1 cellular context compared by ENCODE assay signal in the genomic region with DNA sequence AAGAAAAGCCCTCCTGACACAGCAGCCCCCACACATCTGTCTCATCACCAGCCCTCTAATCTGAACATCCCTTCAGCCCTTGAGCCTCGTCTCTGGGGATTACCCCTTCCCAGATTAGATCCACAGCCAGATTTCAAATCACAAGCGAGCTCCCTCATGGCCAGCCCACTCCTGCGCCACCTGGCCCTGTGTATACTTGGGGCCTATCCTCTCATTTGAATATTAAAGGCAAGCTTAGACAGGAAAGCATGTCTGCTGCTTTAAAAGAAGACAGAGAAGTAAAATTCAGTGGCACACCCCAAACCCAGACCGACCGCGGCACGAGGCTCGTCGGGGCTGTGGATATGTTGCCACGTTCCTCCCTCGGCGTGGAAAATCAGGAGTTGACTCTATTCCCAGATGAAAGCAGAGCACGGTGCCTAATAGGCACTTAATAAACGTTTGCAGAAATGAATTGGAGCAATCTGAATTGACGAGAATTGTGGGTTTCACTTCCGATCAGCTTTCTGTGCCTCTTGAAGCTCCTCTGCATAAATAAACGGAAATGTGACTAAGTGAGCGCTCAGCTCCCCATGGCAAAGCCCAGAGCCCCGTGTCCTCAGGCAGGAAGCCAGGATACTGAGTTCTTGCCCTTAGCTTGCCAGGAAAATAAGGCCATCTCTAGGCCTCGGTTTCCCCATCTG.
TF ChIP-seq lines count a peak whose summit lies in the region.

No MANE protein-coding gene starts in this region.

TF ChIP-seq in SK-N-SH, 30 proteins besides CTCF, POLR2A, EP300 and RAD21 (continued from another document):
- TF ChIP-seq, protein P1, sequence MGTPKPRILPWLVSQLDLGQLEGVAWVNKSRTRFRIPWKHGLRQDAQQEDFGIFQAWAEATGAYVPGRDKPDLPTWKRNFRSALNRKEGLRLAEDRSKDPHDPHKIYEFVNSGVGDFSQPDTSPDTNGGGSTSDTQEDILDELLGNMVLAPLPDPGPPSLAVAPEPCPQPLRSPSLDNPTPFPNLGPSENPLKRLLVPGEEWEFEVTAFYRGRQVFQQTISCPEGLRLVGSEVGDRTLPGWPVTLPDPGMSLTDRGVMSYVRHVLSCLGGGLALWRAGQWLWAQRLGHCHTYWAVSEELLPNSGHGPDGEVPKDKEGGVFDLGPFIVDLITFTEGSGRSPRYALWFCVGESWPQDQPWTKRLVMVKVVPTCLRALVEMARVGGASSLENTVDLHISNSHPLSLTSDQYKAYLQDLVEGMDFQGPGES (IDR thresholded peaks at IDR 0.05; ENCODE audit: low read depth, low read length): no peak
- TF ChIP-seq EZH2phosphoT487 (IDR thresholded peaks at IDR 0.05; ENCODE audit: borderline replicate concordance, low read depth) (no peak), ELF1 (IDR thresholded peaks at IDR 0.05) (no peak), NFIC (IDR thresholded peaks at IDR 0.05; ENCODE audit: borderline replicate concordance) (no peak), MXI1 (IDR thresholded peaks at IDR 0.05; ENCODE audit: low read depth, low read length) (no peak), GABPA (IDR thresholded peaks at IDR 0.05; ENCODE audit: low read depth) (no peak)
- TF ChIP-seq, protein P2, sequence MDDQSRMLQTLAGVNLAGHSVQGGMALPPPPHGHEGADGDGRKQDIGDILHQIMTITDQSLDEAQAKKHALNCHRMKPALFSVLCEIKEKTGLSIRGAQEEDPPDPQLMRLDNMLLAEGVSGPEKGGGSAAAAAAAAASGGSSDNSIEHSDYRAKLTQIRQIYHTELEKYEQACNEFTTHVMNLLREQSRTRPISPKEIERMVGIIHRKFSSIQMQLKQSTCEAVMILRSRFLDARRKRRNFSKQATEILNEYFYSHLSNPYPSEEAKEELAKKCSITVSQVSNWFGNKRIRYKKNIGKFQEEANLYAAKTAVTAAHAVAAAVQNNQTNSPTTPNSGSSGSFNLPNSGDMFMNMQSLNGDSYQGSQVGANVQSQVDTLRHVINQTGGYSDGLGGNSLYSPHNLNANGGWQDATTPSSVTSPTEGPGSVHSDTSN (IDR thresholded peaks at IDR 0.05): no peak
